In the genomic region with DNA sequence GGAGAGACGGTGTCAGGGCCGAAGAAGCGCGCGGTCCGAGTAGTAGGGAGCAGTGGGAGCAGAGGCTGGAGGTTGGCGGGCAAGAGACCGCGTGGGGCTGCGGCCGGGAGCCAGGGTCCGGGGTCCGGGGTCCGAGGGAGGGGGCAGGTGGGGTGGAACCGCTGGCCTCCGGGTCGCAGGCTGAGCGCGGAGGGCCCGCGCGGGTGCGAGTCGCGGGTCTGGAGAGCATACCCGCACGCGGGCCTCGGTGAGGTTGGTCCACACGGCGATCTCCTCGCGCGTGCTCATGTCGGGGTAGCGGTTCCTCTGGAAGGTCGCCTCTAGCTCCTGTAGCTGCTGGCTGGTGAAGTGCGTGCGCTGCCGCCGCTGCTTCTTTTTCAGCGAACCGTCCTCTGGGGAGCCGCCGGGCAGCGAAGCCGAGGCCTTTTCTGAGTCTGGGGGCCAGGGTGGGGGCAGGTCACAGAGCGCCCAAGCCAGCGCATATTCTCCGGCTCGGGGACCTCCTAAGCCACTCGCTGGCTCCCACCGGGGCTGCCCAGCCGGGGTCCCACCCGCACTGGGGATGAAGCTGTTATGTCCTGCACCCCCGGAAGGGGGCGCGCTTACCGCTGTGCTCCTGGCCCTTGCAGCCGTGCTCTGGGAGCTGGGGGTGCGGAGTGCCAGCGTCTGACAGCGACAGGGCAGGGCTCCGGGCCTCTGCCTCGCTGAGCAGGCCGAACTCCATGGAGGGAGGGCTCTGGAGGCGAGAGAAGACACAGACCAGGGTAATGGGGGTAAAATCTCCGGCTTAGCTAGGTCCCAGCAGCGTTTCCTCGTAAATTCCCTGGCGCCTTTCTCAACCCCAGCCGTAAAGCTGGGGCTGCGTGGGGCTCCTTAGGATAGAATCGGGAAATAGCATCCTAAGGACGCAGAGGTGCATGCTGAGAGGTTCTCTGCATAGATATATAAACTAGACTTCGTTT, we compare ENCODE assay signal across 7 cellular contexts. TPM values are rescaled to one million over a fixed set of nuclear protein-coding genes. Genes with fewer than 3 reads are reported as not detected.
DNase-seq lines count a peak whose midpoint lies in the region; TF ChIP-seq lines count a peak whose summit lies in the region.

No MANE protein-coding gene starts in this region.

- TF ChIP-seq CTCF in GM13977 (IDR thresholded peaks at IDR 0.05; ENCODE audit: extremely low read depth, insufficient read depth, missing control alignments) (peak; percentile 89), esophagus squamous epithelium (IDR thresholded peaks at IDR 0.05) (peak in 5 of 6 experiments; percentile 75 to 90 (median 80)), osteoblast (IDR thresholded peaks at IDR 0.05; ENCODE audit: extremely low read depth, low read depth, low read length) (peak; percentile 65)

- H2AFZ ChIP-seq in osteoblast (ENCODE audit: low read length), result peak overlapping the region; percentile 64

- intact Hi-C loops in esophagus squamous epithelium (cut with DNase I), result no loop called here

- H3K4me3 ChIP-seq in esophagus squamous epithelium (peak overlapping the region; percentile 42 to 71 (median 50)), osteoblast (ENCODE audit: insufficient read depth, low read length) (peak overlapping the region; percentile 59)

- peaks cover 0 to 96% (median 8%) of the 10 kb centered on the region in 4 donors for H3K27me3 ChIP-seq in esophagus squamous epithelium
- H3K27me3 ChIP-seq in osteoblast (ENCODE audit: insufficient read depth, low read length), result no peaks in the 10 kb centered on the region

- H3K9me3 ChIP-seq in esophagus squamous epithelium, result no peaks in the 10 kb centered on the region
- no peaks in the 10 kb centered on the region for H3K9me3 ChIP-seq in osteoblast (ENCODE audit: low read depth, low read length)

- no peaks in the 10 kb centered on the region for H4K20me1 ChIP-seq in osteoblast (ENCODE audit: insufficient read depth, low read length)

- H3K36me3 ChIP-seq in esophagus squamous epithelium (no peaks in the 10 kb centered on the region), osteoblast (ENCODE audit: insufficient read depth, low read length) (no peaks in the 10 kb centered on the region)

- in situ Hi-C loops in GM13977 (cut with MboI; ENCODE audit: low pct_unique_long_range_greater_than_20kb, low sequenced_read_pairs, unreplicated experiment), result loop anchor here (25.0 kb wide), 1 partner anchor 356 kb away; no protein-coding TSS in a partner anchor

- H3K27ac ChIP-seq in esophagus squamous epithelium (no peak overlapping the region), osteoblast (ENCODE audit: low read depth, low read length) (no peak overlapping the region)

- TF ChIP-seq POLR2A in esophagus squamous epithelium (IDR thresholded peaks at IDR 0.05), result no peak

- H3K4me2 ChIP-seq in osteoblast (ENCODE audit: insufficient read depth, low read length), result peak overlapping the region; percentile 78

- DNase-seq in GM13977 (ENCODE audit: low spot score) (peak; percentile 85), NCI-H510A treated with DMSO at 0.1 percent for 48 hours (lab: John Stamatoyannopoulos, UW) (peak; percentile 43), activated T-cell treated with anti-CD3 and anti-CD28 coated beads for 4 hours (peak; percentile 61), esophagus squamous epithelium (lab: John Stamatoyannopoulos, UW) (no peak), osteoblast (ENCODE audit: insufficient read length, low spot score, missing footprints) (peak; percentile 89), midbrain (lab: John Stamatoyannopoulos, UW) (no peak), C1 segment of cervical spinal cord (lab: John Stamatoyannopoulos, UW) (no peak)

- WGBS in esophagus squamous epithelium, 2 donors, result 15 to 42% methylated on average over 15 to 51 of the region's 76 CpGs

- H3K4me1 ChIP-seq in esophagus squamous epithelium (peaks cover 17 to 39% (median 25%) of the 10 kb centered on the region in 3 donors), osteoblast (ENCODE audit: insufficient read depth, low read length) (peaks cover 18% of the 10 kb centered on the region)

- H3K79me2 ChIP-seq in osteoblast (ENCODE audit: insufficient read depth, low read length), result no peaks in the 10 kb centered on the region

RNA-seq across cellular contexts. Expression of a gene that starts 5.5 kb away (rescaled TPM):
- total RNA-seq in esophagus squamous epithelium, result not detected
- total RNA-seq in osteoblast, result 2.2 and 2.7 TPM in 2 replicates

RNA-seq across cellular contexts. Expression of a gene that starts 9.7 kb away (rescaled TPM):
- total RNA-seq in esophagus squamous epithelium (not detected), osteoblast (under 0.01 TPM in 1 of 2 replicates, not detected in the other)

RNA-seq across cellular contexts. Expression of a gene that starts 13.7 kb away (rescaled TPM):
- 10 to 100 TPM; 22.5 to 39.0 (median 28.6) TPM for total RNA-seq in esophagus squamous epithelium
- total RNA-seq in osteoblast, result 37.4 and 38.0 TPM in 2 replicates

Comparison
In these comparisons a context has a peak if more than half of its experiments do, and no peak if none do; other contexts are left out.
1. DNase-seq: peak in GM13977 (single experiment), NCI-H510A treated with DMSO at 0.1 percent for 48 hours (single experiment), activated T-cell treated with anti-CD3 and anti-CD28 coated beads for 4 hours (single experiment) and osteoblast (single experiment); none in esophagus squamous epithelium (single experiment), midbrain (single experiment) and C1 segment of cervical spinal cord (0 of 14).
2. Peak in every context shown above with its lines, with median percentiles within 50 percentile points of each other: CTCF ChIP-seq.